In the genomic region with DNA sequence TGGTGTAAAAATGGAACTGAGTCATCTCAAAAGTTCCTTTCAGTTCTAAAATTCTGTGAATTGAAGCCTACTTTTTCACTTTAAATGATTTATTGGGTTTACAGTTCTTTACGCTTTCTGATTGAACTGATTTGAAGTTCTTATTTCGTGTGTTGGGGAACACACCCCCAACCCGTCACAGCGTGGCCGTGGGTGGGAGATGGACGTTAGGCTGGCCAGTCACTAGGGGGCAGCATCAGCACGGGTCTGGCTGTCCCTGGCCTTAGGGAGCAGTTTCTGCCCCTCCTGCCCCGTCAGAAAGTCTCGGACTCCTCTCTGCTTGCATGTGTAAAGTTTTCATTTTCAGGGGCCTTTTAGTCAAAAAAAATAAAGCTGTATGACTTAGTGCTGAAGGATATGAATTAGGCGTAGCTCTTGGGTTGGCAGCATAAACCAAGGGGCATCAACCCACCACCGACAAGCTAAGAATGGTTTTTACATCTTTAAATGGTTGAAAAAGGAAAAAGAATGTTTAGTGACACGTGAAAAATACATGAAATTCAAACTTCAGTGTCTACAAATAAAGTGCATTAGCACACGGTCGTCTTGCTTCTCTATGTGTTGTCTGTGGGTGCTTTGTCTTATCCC, we compare ENCODE assay signal across 8 cellular contexts.
DNase-seq lines count a peak whose midpoint lies in the region; ATAC-seq and TF ChIP-seq lines count a peak whose summit lies in the region.

No MANE protein-coding gene starts in this region.

- TF ChIP-seq CTCF in progenitor cell of endocrine pancreas (IDR thresholded peaks at IDR 0.05; ENCODE audit: unreplicated experiment): peak; percentile 92

- no peak overlapping the region for H3K27ac ChIP-seq in SK-N-MC

- H3K36me3 Mint-ChIP-seq in activated naive CD8-positive, alpha-beta T cell: peaks cover 10% of the 10 kb centered on the region
- H3K36me3 Mint-ChIP-seq in progenitor cell of endocrine pancreas (ENCODE audit: insufficient read depth): peaks cover 9% of the 10 kb centered on the region

- H3K4me3 ChIP-seq in SK-N-MC: no peak overlapping the region

- H3K4me1 Mint-ChIP-seq in activated naive CD8-positive, alpha-beta T cell (ENCODE audit: low read depth): peaks cover 36% of the 10 kb centered on the region
- peaks cover 8% of the 10 kb centered on the region for H3K4me1 Mint-ChIP-seq in progenitor cell of endocrine pancreas (ENCODE audit: low read depth)

- ATAC-seq in GM21576 (IDR thresholded peaks at IDR 0.05; ENCODE audit: unreplicated experiment) (peak; percentile 74), Right ventricle myocardium inferior (peak; percentile 82)

- H3K4me3 Mint-ChIP-seq in activated naive CD8-positive, alpha-beta T cell: peak overlapping the region; percentile 61
- H3K4me3 Mint-ChIP-seq in progenitor cell of endocrine pancreas (ENCODE audit: low read depth): no peak overlapping the region

- no peaks in the 10 kb centered on the region for H3K9me3 ChIP-seq in SK-N-MC (ENCODE audit: low read depth, low read length)

- intact Hi-C loops in Right ventricle myocardium inferior (cut with DNase I): loop anchor here (2.0 to 5.0 kb wide), 2 partner anchors 131 to 161 kb away; partner anchors contain the start of gene PHLPP1

- H3K9ac ChIP-seq in SK-N-MC (ENCODE audit: insufficient read length): no peak overlapping the region

- no peaks in the 10 kb centered on the region for H3K9me3 Mint-ChIP-seq in activated naive CD8-positive, alpha-beta T cell (ENCODE audit: low read depth)
- H3K9me3 Mint-ChIP-seq in progenitor cell of endocrine pancreas (ENCODE audit: low read depth): peaks cover 4% of the 10 kb centered on the region

- no peaks in the 10 kb centered on the region; the same call in 1 of the 2 replicates for H3K36me3 ChIP-seq in SK-N-MC (ENCODE audit: insufficient read depth, low read length)

- peak overlapping the region; percentile 75 for H3K27ac Mint-ChIP-seq in activated naive CD8-positive, alpha-beta T cell
- no peak overlapping the region for H3K27ac Mint-ChIP-seq in progenitor cell of endocrine pancreas

- peak; percentile 33 for DNase-seq in DMS79 (lab: John Stamatoyannopoulos, UW)
- DNase-seq in LHCN-M2 (ENCODE audit: low read depth): peak; percentile 56
- peak; percentile 5 for DNase-seq in SK-N-MC (ENCODE audit: low read depth, low spot score)
- peak; percentile 83 for DNase-seq in Right ventricle myocardium inferior (ENCODE audit: missing footprints)
- DNase-seq in progenitor cell of endocrine pancreas (ENCODE audit: low spot score, unreplicated experiment): peak; percentile 71
- DNase-seq in ureter (ENCODE audit: low spot score): no peak

- no peaks in the 10 kb centered on the region for H3K27me3 Mint-ChIP-seq in activated naive CD8-positive, alpha-beta T cell
- no peaks in the 10 kb centered on the region for H3K27me3 Mint-ChIP-seq in progenitor cell of endocrine pancreas
